ENCODE assay signal across 23 cellular contexts in the genomic region with DNA sequence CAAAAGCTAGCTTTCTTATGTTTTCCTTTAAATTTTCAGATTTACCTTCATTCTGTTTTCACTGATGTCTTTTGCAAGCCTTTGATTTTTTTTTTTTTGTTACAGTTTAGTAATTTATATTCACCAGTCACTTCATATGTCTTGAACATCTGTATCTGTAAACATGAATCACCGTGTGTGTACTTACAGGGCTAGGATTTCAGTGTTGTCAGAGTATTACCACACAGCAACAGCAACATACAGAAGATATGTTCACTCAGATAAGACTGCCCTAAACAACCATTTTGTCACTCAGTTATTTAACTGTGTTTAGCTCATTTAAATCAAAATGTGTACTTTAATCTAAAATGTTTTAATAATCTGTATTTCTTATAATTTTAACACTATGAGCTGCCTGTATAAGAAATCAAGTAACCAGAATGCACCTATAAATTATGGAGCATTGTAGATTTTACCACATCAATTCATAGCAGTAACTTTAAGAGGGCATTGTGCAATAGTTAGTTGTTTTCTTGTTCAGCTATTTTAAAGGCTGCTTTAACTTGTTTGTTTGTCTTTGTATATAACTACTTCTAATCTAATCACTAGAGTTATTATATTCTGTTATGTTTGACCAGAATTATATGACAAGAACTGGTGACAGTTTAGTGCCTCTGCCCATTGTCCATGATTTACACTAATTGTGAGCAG. TPM values are rescaled to one million over a fixed set of nuclear protein-coding genes. Genes with fewer than 3 reads are reported as not detected.
DNase-seq lines count a peak whose midpoint lies in the region; ATAC-seq, FAIRE-seq and TF ChIP-seq lines count a peak whose summit lies in the region.
"Had no signal": no experiment of that assay in that cellular context is flagged by ENCODE, and none has a peak within 500 bp of the region (broad histone marks: within the 10 kb centered on the region; RNA-seq: fewer than 3 reads in every experiment).

No MANE protein-coding gene starts in this region.

- TF ChIP-seq POLR2A in K562 (conservative IDR thresholded peaks at IDR 0.05) = no peak

- H4K20me1 ChIP-seq in K562 (replicated peaks; ENCODE audit: control insufficient read depth, insufficient read depth, low read length) = no peaks in the 10 kb centered on the region
- H4K20me1 ChIP-seq in OCI-LY7 (ENCODE audit: insufficient read depth, low read length) = no peaks in the 10 kb centered on the region

- peaks cover 10% of the 10 kb centered on the region; the same call in 2 of the 3 replicates for H3K36me3 ChIP-seq in K562 (ENCODE audit: control insufficient read depth, insufficient read depth, low read length)
- H3K36me3 ChIP-seq in OCI-LY7 (ENCODE audit: insufficient read depth, low read length) = no peaks in the 10 kb centered on the region

- peak; percentile 46 for DNase-seq in AG04450 (ENCODE audit: low read depth, low spot score)
- peak; percentile 1 for DNase-seq in HFF-Myc (ENCODE audit: extremely low read depth, low read depth)
- DNase-seq in K562 (ENCODE audit: extremely low read depth in 1 of 4, low spot score in 3 of 4) = peak in 1 of 4 experiments; percentile 18
- DNase-seq in iris pigment epithelial cell (ENCODE audit: low read depth) = peak; percentile 91
- DNase-seq in OCI-LY7 (ENCODE audit: low spot score) = no peak
- no peak for DNase-seq in activated CD4-positive, CD25-positive, alpha-beta regulatory T cell treated with anti-CD3 and anti-CD28 coated beads, Interleukin-2, amount 50 U/mL, for 72 hours
- DNase-seq in omental fat pad (ENCODE audit: low spot score) = no peak
- DNase-seq: activated B cell treated with CpG ODN at 0.5 μM for 24 hours; activated CD8-positive, alpha-beta memory T cell treated with anti-CD3 and anti-CD28 coated beads for 24 hours; activated naive CD8-positive, alpha-beta T cell treated with anti-CD3 and anti-CD28 coated beads, Interleukin-2, amount 10 ng/mL, durations not matched to agents 7 days and 5 days; effector CD8-positive, alpha-beta T cell; GDM1; left lung; NCI-H1105 treated with DMSO at 0.1 percent for 48 hours; nucleus accumbens; SIG-M5 had no signal

- H3K4me2 ChIP-seq in K562 (ENCODE audit: insufficient read depth, low read length) (no peak overlapping the region), OCI-LY7 (ENCODE audit: low read length) (no peak overlapping the region)

- H3K9ac ChIP-seq in K562 (ENCODE audit: insufficient read depth in 1 of 2, low read depth in 2 of 2, low read length in 2 of 2) = no peak overlapping the region

- TF ChIP-seq RAD21 in K562 (CRISPR knock-in tag; conservative IDR thresholded peaks at IDR 0.05 in 1 of 2, IDR thresholded peaks at IDR 0.05 in 1 of 2) = no peak

- H2AFZ ChIP-seq in K562 (ENCODE audit: low read depth, low read length) (no peak overlapping the region), OCI-LY7 (ENCODE audit: low read length) (no peak overlapping the region)

- no TSS peak for BruUV-seq in K562 (replicated peaks; lab: Mats Ljungman, UMichigan)
- BruUV-seq in OCI-LY7 (replicated peaks; lab: Mats Ljungman, UMichigan) = no TSS peak

- in situ Hi-C loops in K562 (cut with MboI) = no loop called here

- H3K9me3 ChIP-seq in AG04450 (ENCODE audit: control insufficient read depth, insufficient read depth, low read length) (no peaks in the 10 kb centered on the region), K562 (replicated peaks; ENCODE audit: control insufficient read depth, insufficient read depth, low read depth, low read length) (no peaks in the 10 kb centered on the region), OCI-LY7 (ENCODE audit: low read length) (no peaks in the 10 kb centered on the region)
- H3K9me3 ChIP-seq: left lung, right atrium auricular region had no signal

- H3K27me3 ChIP-seq in AG04450 (ENCODE audit: control insufficient read depth, insufficient read depth, low read length) (no peaks in the 10 kb centered on the region), K562 (ENCODE audit: control insufficient read depth in 2 of 2, insufficient read depth in 2 of 2, low read length in 2 of 2) (no peaks in the 10 kb centered on the region)
- H3K27me3 ChIP-seq: cardiac muscle cell, left lung, right atrium auricular region had no signal

- ATAC-seq in K562 = no peak
- ATAC-seq in HG02840 (IDR thresholded peaks at IDR 0.05; ENCODE audit: low FRiP score, unreplicated experiment) = no peak
- no peak for ATAC-seq in omental fat pad (ENCODE audit: low FRiP score)
- ATAC-seq: GM12878, left lung had no signal

- TF ChIP-seq EP300 in K562 (IDR thresholded peaks at IDR 0.05; ENCODE audit: low read length) = no peak

- intact Hi-C loops in K562 (cut with micrococcal nuclease) (no loop called here), OCI-LY7 (cut with micrococcal nuclease; ENCODE audit: unreplicated experiment) (no loop called here)

- H3K9me2 ChIP-seq in OCI-LY7 (ENCODE audit: insufficient read depth, low read length) = no peaks in the 10 kb centered on the region

- CTCF ChIA-PET in AG04450 (lab: Charles Lee) (interaction anchor here (0.9 to 1.3 kb wide), 3 partner anchors 17 to 268 kb away, joined by 4 to 12 read pairs (median 5); no protein-coding TSS in a partner anchor), K562 (lab: Yijun Ruan, JAX; ENCODE audit: low intra/inter-chr PET ratio) (no interaction called here), OCI-LY7 (lab: Charles Lee; ENCODE audit: unreplicated experiment) (interaction anchor here (1.0 kb wide), 1 partner anchor 748 kb away, joined by 3 read pairs; no protein-coding TSS in a partner anchor)

- TF ChIP-seq CTCF in AG04450 (IDR thresholded peaks at IDR 0.05; ENCODE audit: low read depth, low read length) (no peak), HFF-Myc (IDR thresholded peaks at IDR 0.05; ENCODE audit: low read depth, low read length, missing control alignments) (no peak), K562 (IDR thresholded peaks at IDR 0.05 in 2 of 3, conservative IDR thresholded peaks at IDR 0.05 in 1 of 3; ENCODE audit: insufficient read depth in 2 of 3, low read depth in 1 of 3, low read length in 3 of 3) (no peak), OCI-LY7 (conservative IDR thresholded peaks at IDR 0.05; ENCODE audit: low read length) (no peak), omental fat pad (IDR thresholded peaks at IDR 0.05) (no peak)

- no peak for FAIRE-seq in K562 (lab: Jason Lieb, UNC)
- FAIRE-seq: frontal cortex, GM12878, urothelium cell line had no signal

- 19% methylated on average over 1 of the region's 1 CpG for WGBS in K562 (ENCODE audit: insufficient coverage, low coverage, missing lambda C conversion rate)

- H3K79me2 ChIP-seq in K562 (ENCODE audit: control insufficient read depth, insufficient read depth, low read length) (no peaks in the 10 kb centered on the region), OCI-LY7 (ENCODE audit: insufficient read depth, low read depth, low read length) (no peaks in the 10 kb centered on the region)

- no peaks in the 10 kb centered on the region for H3K4me1 ChIP-seq in K562 (replicated peaks in 1 of 2; ENCODE audit: control insufficient read depth in 2 of 2, insufficient read depth in 2 of 2, low read length in 2 of 2)
- H3K4me1 ChIP-seq in OCI-LY7 (ENCODE audit: insufficient read depth, low read length, poor library complexity, severe bottlenecking) = no peaks in the 10 kb centered on the region
- H3K4me1 ChIP-seq: left lung, right atrium auricular region had no signal

- no peaks in the 10 kb centered on the region for H3K9me1 ChIP-seq in K562 (ENCODE audit: control insufficient read depth, insufficient read depth, low read length)

- H3K27ac ChIP-seq in AG04450 (ENCODE audit: low read depth, low read length) (no peak overlapping the region), K562 (ENCODE audit: extremely low read depth, low read depth, low read length) (no peak overlapping the region), OCI-LY7 (ENCODE audit: low read depth, low read length, poor library complexity, severe bottlenecking) (no peak overlapping the region)
- H3K27ac ChIP-seq: cardiac muscle cell, left lung, right atrium auricular region had no signal

- POLR2A ChIA-PET in AG04450 (lab: Yijun Ruan, JAX) = interaction anchor here (0.6 kb wide), 1 partner anchor 421 kb away, joined by 3 read pairs; no protein-coding TSS in a partner anchor
- POLR2A ChIA-PET in K562 (lab: Yijun Ruan, JAX) = no interaction called here
- POLR2A ChIA-PET in OCI-LY7 (lab: Charles Lee) = interaction anchor here (0.6 to 1.2 kb wide), 3 partner anchors 9 to 69 kb away, joined by 3 to 7 read pairs (median 4); no protein-coding TSS in a partner anchor

- H3K4me3 ChIP-seq in AG04450 (ENCODE audit: low read depth, low read length) (no peak overlapping the region), HFF-Myc (replicated peaks; ENCODE audit: low read depth, low read length) (no peak overlapping the region), K562 (no peak overlapping the region), OCI-LY7 (ENCODE audit: low read depth, low read length, poor library complexity, severe bottlenecking) (no peak overlapping the region)
- H3K4me3 ChIP-seq: cardiac muscle cell, GM12878, left lung, right atrium auricular region had no signal

RNA-seq across cellular contexts. Expression of a gene that starts 50.4 kb away (rescaled TPM):
- polyA plus RNA-seq in AG04450 (2011; rRNA removed) (not detected in 2 replicates), K562 (2011; rRNA removed) (not detected in 2 replicates), K562 (2014; fragmentation: Illumina TruSeq; extraction: Trizol) (not detected in 2 replicates), K562 (2014; fragmentation: Nextera tagmentation; extraction: Ambion mirVana) (not detected), K562 (2014; rRNA removed) (not detected in 2 replicates)
- polyA minus RNA-seq in AG04450 (2011; rRNA and poly(A)+ RNA removed) = not detected in 2 replicates
- not detected in 2 replicates for total RNA-seq in K562 (2011; cell fraction: chromatin; rRNA removed; ENCODE audit: low replicate concordance)
- not detected in 2 replicates for total RNA-seq in K562 (2011; cell fraction: nucleolus; rRNA removed)
- total RNA-seq in K562 (2011; cell fraction: nucleoplasm; rRNA removed) = not detected in 2 replicates
- total RNA-seq in K562 (2014; rRNA removed) (not detected in 2 replicates), K562 (2014; rRNA removed; fragmentation: Illumina TruSeq; extraction: Trizol) (not detected in 2 replicates), K562 (2015; rRNA removed; fragmentation: Illumina TruSeq; extraction: Trizol) (not detected in 2 replicates), K562 (2021) (not detected in 2 replicates), OCI-LY7 (2022) (not detected in 2 replicates), omental fat pad (not detected)
- not detected in 2 replicates for polyA plus RNA-seq in K562 (2011; cell fraction: cytosol; rRNA removed)
- not detected in 2 replicates for polyA plus RNA-seq in K562 (2011; cell fraction: nucleus; rRNA removed)
- polyA plus RNA-seq in K562 (2012) = not detected in 2 replicates
- not detected in 2 replicates for polyA minus RNA-seq in K562 (2011; rRNA and poly(A)+ RNA removed)
- polyA minus RNA-seq in K562 (2011; cell fraction: cytosol; rRNA and poly(A)+ RNA removed) = not detected in 2 replicates
- not detected in 2 replicates for polyA minus RNA-seq in K562 (2011; cell fraction: nucleus; rRNA and poly(A)+ RNA removed)
- not detected in 2 replicates for total RNA-seq in OCI-LY7 (2014; rRNA removed; shearing (Covaris generic))
- total RNA-seq: activated B cell treated with CpG ODN at 0.5 μM for 24 hours; activated naive CD8-positive, alpha-beta T cell treated with anti-CD3 and anti-CD28 coated beads, Interleukin-2, amount 10 ng/mL, durations not matched to agents 7 days and 5 days; activated T-helper 1 cell treated with anti-CD3 and anti-CD28 coated beads, Interleukin-12 subunit alpha, Interleukin-12 subunit beta, Interleukin-2, Interleukin-4 antibody, amounts not matched to agents 30 ng/mL and 10 ng/mL and 1 ng/mL, durations not matched to agents 14 hours and 24 hours and 36 hours; cardiac muscle cell; GM12878; left lung; right atrium auricular region had no signal
- polyA plus RNA-seq: cardiac muscle cell, GM12878 had no signal

Comparison
In these comparisons a context has a peak if more than half of its experiments do, and no peak if none do; other contexts are left out.
1. DNase-seq: peak in AG04450 (single experiment), HFF-Myc (single experiment) and iris pigment epithelial cell (single experiment); none in OCI-LY7 (single experiment), activated CD4-positive, CD25-positive, alpha-beta regulatory T cell treated with anti-CD3 and anti-CD28 coated beads, Interleukin-2, amount 50 U/mL, for 72 hours (single experiment) and omental fat pad (single experiment).